ENCODE assay signal across 9 cellular contexts in the genomic region with DNA sequence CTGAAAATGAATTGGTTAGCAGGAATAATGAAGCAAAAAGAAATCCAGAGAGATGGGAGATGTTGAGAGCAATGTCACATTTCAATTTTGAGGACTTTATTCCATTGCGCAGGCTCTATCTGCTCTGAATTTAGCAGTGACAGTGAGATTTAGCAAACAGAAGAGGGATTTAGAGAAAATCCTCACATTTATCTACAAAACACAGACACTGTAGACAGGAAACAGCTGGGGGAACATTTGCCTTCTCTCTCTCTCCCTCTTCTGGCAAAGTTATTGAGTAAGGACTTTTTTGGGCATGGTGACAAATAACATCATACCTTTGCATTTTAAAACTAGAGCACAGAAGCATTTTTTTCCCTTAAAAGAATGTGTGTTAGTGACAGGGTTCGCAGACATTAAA. TPM values are rescaled to one million over a fixed set of nuclear protein-coding genes. Genes with fewer than 3 reads are reported as not detected.
A peak's percentile ranks its signal among the peaks of the same experiment; 100 is the strongest.
DNase-seq lines count a peak whose midpoint lies in the region; ATAC-seq and TF ChIP-seq lines count a peak whose summit lies in the region.
"Had no signal": no experiment of that assay in that cellular context is flagged by ENCODE, and none has a peak within 500 bp of the region (broad histone marks: within the 10 kb centered on the region; RNA-seq: fewer than 3 reads in every experiment).

A gene (minus strand): TSS at position 163 of the 400 bp plus-strand sequence. CDS start 182 bp downstream, outside the sequence.

- peaks cover 10% of the 10 kb centered on the region for H3K4me1 Mint-ChIP-seq in osteocyte (ENCODE audit: unreplicated experiment)
- peaks cover 2 to 9% (median 5%) of the 10 kb centered on the region in 4 donors for H3K4me1 Mint-ChIP-seq in CD4-positive, alpha-beta memory T cell

- H3K27ac ChIP-seq in esophagus squamous epithelium, result peak within 1 kb of the TSS in 3 of 4 donors; percentile 13 to 68 (median 42)
- H3K27ac ChIP-seq in CD4-positive, alpha-beta memory T cell (ENCODE audit: low read depth, low read length), result no peak within 1 kb of the TSS

- intact Hi-C loops in esophagus squamous epithelium (cut with DNase I), result no loop called here
- intact Hi-C loops in CD4-positive, alpha-beta memory T cell (cut with micrococcal nuclease), result no loop called here

- no peaks in the 10 kb centered on the region for H3K9me3 ChIP-seq in esophagus squamous epithelium
- no peaks in the 10 kb centered on the region for H3K9me3 ChIP-seq in CD4-positive, alpha-beta memory T cell (ENCODE audit: control insufficient read depth in 1 of 2, low read length in 2 of 2)

- no peak within 1 kb of the TSS for H3K27ac Mint-ChIP-seq in osteocyte (ENCODE audit: unreplicated experiment)
- peak within 1 kb of the TSS in 1 of 7 donors; percentile 52 for H3K27ac Mint-ChIP-seq in CD4-positive, alpha-beta memory T cell
- H3K27ac Mint-ChIP-seq: activated CD8-positive, alpha-beta memory T cell treated with anti-CD3 and anti-CD28 coated beads, Interleukin-2, amount 10 ng/mL, durations not matched to agents 7 days and 5 days had no signal

- DNase-seq in BJ (ENCODE audit: low read depth) (no peak), NCI-H69 (lab: John Stamatoyannopoulos, UW) (peak; percentile 6), esophagus squamous epithelium (lab: John Stamatoyannopoulos, UW) (no peak), osteocyte (ENCODE audit: extremely low spot score, unreplicated experiment) (no peak), SKM-1 treated with dmso at 0.1 percent for 144 hours (lab: John Stamatoyannopoulos, UW; ENCODE audit: unreplicated experiment) (no peak), DMS114 treated with DMSO at 0.1 percent for 48 hours (lab: John Stamatoyannopoulos, UW; ENCODE audit: unreplicated experiment) (no peak)
- no peak for DNase-seq in CD4-positive, alpha-beta memory T cell
- DNase-seq: activated CD8-positive, alpha-beta memory T cell treated with anti-CD3 and anti-CD28 coated beads, Interleukin-2, amount 10 ng/mL, durations not matched to agents 7 days and 5 days had no signal

- POLR2A ChIA-PET in BJ (lab: Charles Lee), result interaction anchor here (0.7 kb wide), 1 partner anchor 59 kb away, joined by 4 read pairs; no protein-coding TSS in a partner anchor
- POLR2A ChIA-PET in CD4-positive, alpha-beta memory T cell (lab: Charles Lee; ENCODE audit: partially characterized antibody), result no interaction called here

- WGBS in esophagus squamous epithelium, 2 donors, result 15 to 28% methylated on average over 2 of the region's 2 CpGs

- H3K4me3 ChIP-seq in BJ (ENCODE audit: low read depth, low read length) (peak within 1 kb of the TSS; percentile 14; the same call in 1 of the 2 replicates), esophagus squamous epithelium (peak within 1 kb of the TSS in 3 of 4 donors; percentile 23 to 53 (median 31))
- no peak within 1 kb of the TSS for H3K4me3 ChIP-seq in CD4-positive, alpha-beta memory T cell (ENCODE audit: low read length in 2 of 2)

- peak; percentile 43 for TF ChIP-seq CTCF in BJ (IDR thresholded peaks at IDR 0.05; ENCODE audit: insufficient read depth, low read depth, low read length)
- TF ChIP-seq CTCF in esophagus squamous epithelium (IDR thresholded peaks at IDR 0.05), result no peak
- TF ChIP-seq CTCF in osteocyte (IDR thresholded peaks at IDR 0.05), result peak; percentile 25

- no peaks in the 10 kb centered on the region for H3K36me3 ChIP-seq in BJ (ENCODE audit: control insufficient read depth, insufficient read depth, low read length)
- no peaks in the 10 kb centered on the region for H3K36me3 ChIP-seq in esophagus squamous epithelium
- no peaks in the 10 kb centered on the region for H3K36me3 ChIP-seq in CD4-positive, alpha-beta memory T cell (ENCODE audit: insufficient read depth, low read length)

- ATAC-seq in esophagus mucosa, result no peak
- ATAC-seq: activated CD8-positive, alpha-beta memory T cell treated with anti-CD3 and anti-CD28 coated beads, Interleukin-2, amount 10 ng/mL, durations not matched to agents 7 days and 5 days had no signal

- H3K9me3 Mint-ChIP-seq in osteocyte (ENCODE audit: unreplicated experiment), result no peaks in the 10 kb centered on the region
- H3K9me3 Mint-ChIP-seq in CD4-positive, alpha-beta memory T cell, result no peaks in the 10 kb centered on the region

- no peak within 1 kb of the TSS for H3K4me3 Mint-ChIP-seq in osteocyte (ENCODE audit: unreplicated experiment)
- H3K4me3 Mint-ChIP-seq in CD4-positive, alpha-beta memory T cell, result no peak within 1 kb of the TSS
- H3K4me3 Mint-ChIP-seq: activated CD8-positive, alpha-beta memory T cell treated with anti-CD3 and anti-CD28 coated beads, Interleukin-2, amount 10 ng/mL, durations not matched to agents 7 days and 5 days had no signal

- H3K27me3 ChIP-seq in BJ (ENCODE audit: control insufficient read depth, insufficient read depth, low read length) (no peaks in the 10 kb centered on the region), esophagus squamous epithelium (no peaks in the 10 kb centered on the region)
- no peaks in the 10 kb centered on the region for H3K27me3 ChIP-seq in CD4-positive, alpha-beta memory T cell (ENCODE audit: insufficient read depth, low read length)

- H3K27me3 Mint-ChIP-seq in osteocyte (ENCODE audit: unreplicated experiment), result peaks cover 16% of the 10 kb centered on the region
- peaks cover 4 to 7% of the 10 kb centered on the region in 2 donors for H3K27me3 Mint-ChIP-seq in CD4-positive, alpha-beta memory T cell
- H3K27me3 Mint-ChIP-seq: activated CD8-positive, alpha-beta memory T cell treated with anti-CD3 and anti-CD28 coated beads, Interleukin-2, amount 10 ng/mL, durations not matched to agents 7 days and 5 days had no signal

- H3K36me3 Mint-ChIP-seq in osteocyte (ENCODE audit: unreplicated experiment), result no peaks in the 10 kb centered on the region
- no peaks in the 10 kb centered on the region for H3K36me3 Mint-ChIP-seq in CD4-positive, alpha-beta memory T cell

- peaks cover 4 to 49% (median 4%) of the 10 kb centered on the region in 3 donors for H3K4me1 ChIP-seq in esophagus squamous epithelium
- peaks cover 9% of the 10 kb centered on the region for H3K4me1 ChIP-seq in CD4-positive, alpha-beta memory T cell (ENCODE audit: insufficient read depth, low read length)

- no peak for TF ChIP-seq POLR2A in esophagus squamous epithelium (IDR thresholded peaks at IDR 0.05)

- CTCF ChIA-PET in BJ (lab: Yijun Ruan, JAX), result interaction anchor here (0.7 to 1.3 kb wide), 2 partner anchors 17 to 288 kb away, joined by 3 to 4 read pairs; no protein-coding TSS in a partner anchor
- CTCF ChIA-PET in CD4-positive, alpha-beta memory T cell (lab: Charles Lee; ENCODE audit: partially characterized antibody), result interaction anchor here (4.7 kb wide), 1 partner anchor 10 kb away, joined by 51 read pairs; no protein-coding TSS in a partner anchor

RNA-seq across cellular contexts. Expression of the gene that starts here (rescaled TPM):
- 1.5 and 2.4 TPM in 2 replicates for polyA plus RNA-seq in BJ (2011; rRNA removed)
- polyA minus RNA-seq in BJ (2011; rRNA and poly(A)+ RNA removed), result 0.46 and 1.2 TPM in 2 replicates
- total RNA-seq in esophagus squamous epithelium (10 to 100 TPM in 1 of 4 donors, 1 to 10 TPM in 2, under 1 TPM in 1; 0.23 to 36.3 (median 5.6) TPM), osteocyte (0.21 and 0.40 TPM in 2 replicates), esophagus mucosa (1.5 TPM)
- total RNA-seq in CD4-positive, alpha-beta memory T cell, result not detected
- polyA plus RNA-seq in CD4-positive, alpha-beta memory T cell, result not detected

Comparison
In these comparisons a context has a peak if more than half of its experiments do, and no peak if none do; other contexts are left out.
1. H3K4me3 ChIP-seq: peak in BJ (single experiment) and esophagus squamous epithelium (3 of 4); none in CD4-positive, alpha-beta memory T cell (0 of 2).
2. CTCF ChIP-seq: peak in BJ (single experiment) and osteocyte (single experiment); none in esophagus squamous epithelium (0 of 6).